In genomic region chr5:40021007-40021406, GRCh38 we compare ENCODE assay signal across 29 cellular contexts.
DNase-seq lines count a peak whose midpoint lies in the region; ATAC-seq and TF ChIP-seq lines count a peak whose summit lies in the region.
"Had no signal": no experiment of that assay in that cellular context is flagged by ENCODE, and none has a peak within 500 bp of the region (broad histone marks: within the 10 kb centered on the region; RNA-seq: fewer than 3 reads in every experiment).

No MANE protein-coding gene starts in this region.

- no peaks in the 10 kb centered on the region for H4K20me1 ChIP-seq in IMR-90 (ENCODE audit: insufficient read depth, low read length)

- H4K91ac ChIP-seq in IMR-90 (ENCODE audit: insufficient read depth, low read depth, low read length) = no peak overlapping the region

- no peak overlapping the region for H3K4ac ChIP-seq in IMR-90 (ENCODE audit: low read depth, low read length)

- H3K4me1 ChIP-seq in IMR-90 (ENCODE audit: control insufficient read depth, insufficient read depth, low read length) = no peaks in the 10 kb centered on the region
- H3K4me1 ChIP-seq: neural progenitor cell, parathyroid adenoma, testis had no signal

- no peaks in the 10 kb centered on the region for H3K9me3 ChIP-seq in IMR-90 (ENCODE audit: control insufficient read depth, insufficient read depth, low read length)
- H3K9me3 ChIP-seq: MG63, testis had no signal

- H3K4me3 ChIP-seq in IMR-90 (ENCODE audit: insufficient read depth, low read depth, low read length) = no peak overlapping the region
- H3K4me3 ChIP-seq in cardiac fibroblast (replicated peaks in 1 of 2; ENCODE audit: low read depth in 2 of 2, low read length in 2 of 2) = no peak overlapping the region
- H3K4me3 ChIP-seq: GM12878, MG63, neural progenitor cell, testis had no signal

- H3K14ac ChIP-seq in IMR-90 (replicated peaks; ENCODE audit: low read depth, low read length) = no peak overlapping the region

- H2AFZ ChIP-seq in IMR-90 (replicated peaks; ENCODE audit: low read length, poor library complexity) = no peak overlapping the region
- H2AFZ ChIP-seq: neural progenitor cell, parathyroid adenoma had no signal

- H3K79me1 ChIP-seq in IMR-90 (ENCODE audit: low read depth in 1 of 2, low read length in 2 of 2) = no peaks in the 10 kb centered on the region

- H3K4me3 Mint-ChIP-seq in memory B cell = no peak overlapping the region
- no peak overlapping the region for H3K4me3 Mint-ChIP-seq in activated CD4-positive, alpha-beta T cell treated with anti-CD3 and anti-CD28 coated beads, Interleukin-2, amount 10 ng/mL, durations not matched to agents 24 days and 14 days
- H3K4me3 Mint-ChIP-seq: activated naive CD4-positive, alpha-beta T cell treated with anti-CD3 and anti-CD28 coated beads, Interleukin-2, amount 50 U/mL, for 24 hours; brain; neural progenitor cell had no signal

- peaks cover 3% of the 10 kb centered on the region; the same call in 1 of the 2 replicates for H3K27me3 ChIP-seq in IMR-90 (ENCODE audit: control insufficient read depth, insufficient read depth, low read length)
- H3K27me3 ChIP-seq: MG63, neural progenitor cell, testis had no signal

- no peak overlapping the region for H2AK5ac ChIP-seq in IMR-90 (ENCODE audit: low read depth, low read length)

- no peak overlapping the region for H3K23ac ChIP-seq in IMR-90 (ENCODE audit: low read depth, low read length)

- no peak overlapping the region for H2AK9ac ChIP-seq in IMR-90 (replicated peaks; ENCODE audit: low read depth, low read length, poor library complexity)

- no peaks in the 10 kb centered on the region for H3K36me3 ChIP-seq in IMR-90 (ENCODE audit: control insufficient read depth, insufficient read depth, low read length)
- H3K36me3 ChIP-seq: MG63, neural progenitor cell had no signal

- ATAC-seq in IMR-90 (ENCODE audit: low read depth) (no peak), memory B cell (ENCODE audit: low read depth) (peak; percentile 62), HG03280 (IDR thresholded peaks at IDR 0.05; ENCODE audit: unreplicated experiment) (no peak), HG02763 (IDR thresholded peaks at IDR 0.05; ENCODE audit: unreplicated experiment) (no peak)
- ATAC-seq: GM12878; stimulated activated naive CD8-positive, alpha-beta T cell treated with anti-CD3 and anti-CD28 coated beads, Interleukin-15, Interleukin-2, amounts not matched to agents 100 U/mL and 50 U/mL, for 24 hours had no signal

- no peak overlapping the region for H3K18ac ChIP-seq in IMR-90 (ENCODE audit: low read depth, low read length)

- peaks cover 9% of the 10 kb centered on the region for H3K4me1 Mint-ChIP-seq in memory B cell
- peaks cover 3% of the 10 kb centered on the region for H3K4me1 Mint-ChIP-seq in activated CD4-positive, alpha-beta T cell treated with anti-CD3 and anti-CD28 coated beads, Interleukin-2, amount 10 ng/mL, durations not matched to agents 24 days and 14 days
- H3K4me1 Mint-ChIP-seq: activated naive CD4-positive, alpha-beta T cell treated with anti-CD3 and anti-CD28 coated beads, Interleukin-2, amount 50 U/mL, for 24 hours; brain; neural progenitor cell had no signal

- H3K9ac ChIP-seq in IMR-90 (ENCODE audit: low read depth, low read length) = no peak overlapping the region
- H3K9ac ChIP-seq: neural progenitor cell, parathyroid adenoma had no signal

- no peak overlapping the region for H2BK20ac ChIP-seq in IMR-90 (ENCODE audit: low read depth, low read length)

- WGBS in IMR-90 (ENCODE audit: extremely low coverage in 2 of 2, insufficient read length in 1 of 2), 2 experiments = no CpG with 5 or more reads among the region's 2 CpGs

- dilution Hi-C loops in IMR-90 (cut with HindIII; ENCODE audit: low sequenced_read_pairs, unreplicated experiment) = no loop called here

- H3K9me1 ChIP-seq in IMR-90 (ENCODE audit: insufficient read depth, low read length) = no peaks in the 10 kb centered on the region

- H2BK15ac ChIP-seq in IMR-90 (ENCODE audit: low read depth, low read length) = no peak overlapping the region

- in situ Hi-C loops in IMR-90 (cut with MboI; ENCODE audit: low sequenced_read_pairs) = no loop called here

- TF ChIP-seq RAD21 in IMR-90 (IDR thresholded peaks at IDR 0.05; ENCODE audit: low read length) = peak; percentile 37

- no peaks in the 10 kb centered on the region for H3K27me3 Mint-ChIP-seq in memory B cell
- no peaks in the 10 kb centered on the region for H3K27me3 Mint-ChIP-seq in activated CD4-positive, alpha-beta T cell treated with anti-CD3 and anti-CD28 coated beads, Interleukin-2, amount 10 ng/mL, durations not matched to agents 24 days and 14 days

- H2BK120ac ChIP-seq in IMR-90 (ENCODE audit: low read depth, low read length) = no peak overlapping the region

- no peak overlapping the region for H3K27ac Mint-ChIP-seq in memory B cell
- H3K27ac Mint-ChIP-seq in activated CD4-positive, alpha-beta T cell treated with anti-CD3 and anti-CD28 coated beads, Interleukin-2, amount 10 ng/mL, durations not matched to agents 24 days and 14 days = no peak overlapping the region
- H3K27ac Mint-ChIP-seq: activated naive CD4-positive, alpha-beta T cell treated with anti-CD3 and anti-CD28 coated beads, Interleukin-2, amount 50 U/mL, for 24 hours; brain; neural progenitor cell had no signal

- no peak overlapping the region for H2BK5ac ChIP-seq in IMR-90 (ENCODE audit: low read depth, low read length, poor library complexity, severe bottlenecking)

- POLR2A ChIA-PET in IMR-90 (lab: Charles Lee; ENCODE audit: unreplicated experiment) = no interaction called here

- no peak overlapping the region for H4K5ac ChIP-seq in IMR-90 (ENCODE audit: low read depth, low read length)

- TF ChIP-seq CTCF in IMR-90 (conservative IDR thresholded peaks at IDR 0.05; ENCODE audit: low read depth, low read length) (0 out of 2 replicates have a peak, but pooled peaks have one; percentile 23), cardiac fibroblast (IDR thresholded peaks at IDR 0.05; ENCODE audit: low read depth, low read length) (peak; percentile 3)

- H3K27ac ChIP-seq in IMR-90 (ENCODE audit: insufficient read depth, low read length) = no peak overlapping the region
- H3K27ac ChIP-seq: neural progenitor cell, parathyroid adenoma, testis, VCaP had no signal

- no peaks in the 10 kb centered on the region for H3K9me3 Mint-ChIP-seq in memory B cell
- peaks cover 9% of the 10 kb centered on the region for H3K9me3 Mint-ChIP-seq in activated CD4-positive, alpha-beta T cell treated with anti-CD3 and anti-CD28 coated beads, Interleukin-2, amount 10 ng/mL, durations not matched to agents 24 days and 14 days
- H3K9me3 Mint-ChIP-seq: activated naive CD4-positive, alpha-beta T cell treated with anti-CD3 and anti-CD28 coated beads, Interleukin-2, amount 50 U/mL, for 24 hours; brain; neural progenitor cell had no signal

- intact Hi-C loops in IMR-90 (cut with micrococcal nuclease) = loop anchor here (5.0 kb wide), 1 partner anchor 666 kb away; no protein-coding TSS in a partner anchor
- intact Hi-C loops in activated CD4-positive, alpha-beta T cell treated with anti-CD3 and anti-CD28 coated beads, Interleukin-2, amount 10 ng/mL, durations not matched to agents 24 days and 14 days (cut with micrococcal nuclease) = loop anchor here (2.0 kb wide), 1 partner anchor 668 kb away; no protein-coding TSS in a partner anchor

- peak; percentile 10 for DNase-seq in DMS 273 (lab: John Stamatoyannopoulos, UW; ENCODE audit: unreplicated experiment)
- no peak for DNase-seq in DMS 273 treated with DMSO at 0.1 percent for 48 hours (lab: John Stamatoyannopoulos, UW)
- DNase-seq in IMR-90 = peak; percentile 2
- DNase-seq in cardiac fibroblast (ENCODE audit: low read depth in 2 of 2) = peak in 1 of 2 donors; percentile 25
- peak in 1 of 2 donors; percentile 34 for DNase-seq in memory B cell (ENCODE audit: low spot score in 2 of 2)
- no peak for DNase-seq in activated CD4-positive, alpha-beta T cell treated with anti-CD3 and anti-CD28 coated beads, Interleukin-2, amount 10 ng/mL, durations not matched to agents 24 days and 14 days
- DNase-seq: 8988T; activated CD4-positive, alpha-beta T cell treated with anti-CD3 and anti-CD28 coated beads for 4 hours; amniotic stem cell; cerebellar nuclear complex; mesendoderm; MG63; NCI-H1417 treated with DMSO at 0.1 percent for 48 hours; NCI-H2081 treated with DMSO at 0.1 percent for 48 hours; NCI-H226; NCI-H69; SIG-M5; stimulated activated CD4-positive, alpha-beta T cell treated with anti-CD3 and anti-CD28 coated beads, Interleukin-1b, Interleukin-23, amount 100 ng/mL, for 48 hours; stimulated activated naive CD8-positive, alpha-beta T cell treated with anti-CD3 and anti-CD28 coated beads, Interleukin-15, Interleukin-2, amounts not matched to agents 100 U/mL and 50 U/mL, for 24 hours; T-helper 9 cell; testis had no signal

- CTCF ChIA-PET in IMR-90 (lab: Yijun Ruan, JAX) = no interaction called here

- H4K8ac ChIP-seq in IMR-90 (ENCODE audit: low read depth in 2 of 2, low read length in 2 of 2) = no peak overlapping the region

- BruUV-seq in IMR-90 (replicated peaks; lab: Mats Ljungman, UMichigan) = no TSS peak

- no peak overlapping the region for H3K4me2 ChIP-seq in IMR-90 (ENCODE audit: low read depth, low read length)
- H3K4me2 ChIP-seq: neural progenitor cell had no signal

- no peak overlapping the region for H3K56ac ChIP-seq in IMR-90 (ENCODE audit: extremely low read depth, insufficient read depth, low read length)

- no peak for TF ChIP-seq POLR2A in IMR-90 (IDR thresholded peaks at IDR 0.05; ENCODE audit: low read depth, low read length)

- no peaks in the 10 kb centered on the region for H3K36me3 Mint-ChIP-seq in memory B cell
- H3K36me3 Mint-ChIP-seq in activated CD4-positive, alpha-beta T cell treated with anti-CD3 and anti-CD28 coated beads, Interleukin-2, amount 10 ng/mL, durations not matched to agents 24 days and 14 days (ENCODE audit: low read depth) = no peaks in the 10 kb centered on the region
- H3K36me3 Mint-ChIP-seq: activated naive CD4-positive, alpha-beta T cell treated with anti-CD3 and anti-CD28 coated beads, Interleukin-2, amount 50 U/mL, for 24 hours; brain; neural progenitor cell had no signal

TF ChIP-seq in IMR-90, 13 proteins besides CTCF, POLR2A, EP300 and RAD21 (continues in another document):
- TF ChIP-seq SMC3 (IDR thresholded peaks at IDR 0.05; ENCODE audit: low read depth, low read length) (no peak; the same call in 1 of the 2 replicates), FOS (IDR thresholded peaks at IDR 0.05; ENCODE audit: low read depth, low read length) (no peak), CHD1 (IDR thresholded peaks at IDR 0.05; ENCODE audit: low read depth, low read length) (no peak), RFX5 (IDR thresholded peaks at IDR 0.05; ENCODE audit: low read depth, low read length) (no peak), MXI1 (IDR thresholded peaks at IDR 0.05; ENCODE audit: borderline replicate concordance, low read depth, low read length) (no peak), MAFK (IDR thresholded peaks at IDR 0.05; ENCODE audit: low read depth, low read length) (no peak), NFE2L2 (IDR thresholded peaks at IDR 0.05; ENCODE audit: low read depth, low read length) (no peak), MAZ (IDR thresholded peaks at IDR 0.05; ENCODE audit: borderline replicate concordance, low read depth, low read length) (no peak)

Comparison
In these comparisons a context has a peak if more than half of its experiments do, and no peak if none do; other contexts are left out.
1. DNase-seq: peak in DMS 273 (single experiment) and IMR-90 (single experiment); none in DMS 273 treated with DMSO at 0.1 percent for 48 hours (single experiment) and activated CD4-positive, alpha-beta T cell treated with anti-CD3 and anti-CD28 coated beads, Interleukin-2, amount 10 ng/mL, durations not matched to agents 24 days and 14 days (single experiment).